In the genomic region with DNA sequence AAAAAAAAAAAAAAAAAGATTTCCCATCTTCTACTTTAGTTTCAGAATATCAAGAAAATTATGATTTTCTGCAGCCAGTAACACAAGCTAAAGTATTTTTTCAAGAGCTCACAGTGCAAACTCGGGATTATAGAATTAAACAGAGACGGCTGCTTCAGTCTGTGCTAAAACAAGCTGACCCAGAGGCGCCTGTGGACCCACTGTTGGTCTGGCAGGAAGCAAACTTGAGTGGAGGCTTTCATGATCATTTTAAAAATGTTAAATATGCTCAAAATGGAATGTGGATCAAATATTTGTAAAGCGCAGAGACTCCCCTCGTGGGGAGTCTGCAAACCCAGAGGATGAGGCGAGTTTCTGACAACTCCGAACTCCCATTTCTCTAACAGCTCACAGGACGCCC, we compare ENCODE assay signal across 24 cellular contexts. TPM values are rescaled to one million over a fixed set of nuclear protein-coding genes. Genes with fewer than 3 reads are reported as not detected.
"Had no signal": no experiment of that assay in that cellular context is flagged by ENCODE, and none has a peak within 500 bp of the region (broad histone marks: within the 10 kb centered on the region; RNA-seq: fewer than 3 reads in every experiment).

No MANE protein-coding gene starts in this region.

- H3K36me3 ChIP-seq: colonic mucosa, upper lobe of left lung had no signal

- H3K27ac ChIP-seq: colonic mucosa, foreskin keratinocyte, upper lobe of left lung had no signal

- H3K9me3 Mint-ChIP-seq: activated CD4-positive, alpha-beta memory T cell treated with anti-CD3 and anti-CD28 coated beads for 36 hours; activated naive CD8-positive, alpha-beta T cell treated with anti-CD3 and anti-CD28 coated beads for 36 hours; stimulated activated naive CD8-positive, alpha-beta T cell treated with anti-CD3 and anti-CD28 coated beads, Interleukin-15, Interleukin-2, amounts not matched to agents 100 ng/mL and 50 ng/mL, for 24 hours had no signal

- H3K4me3 Mint-ChIP-seq: activated CD4-positive, alpha-beta memory T cell treated with anti-CD3 and anti-CD28 coated beads for 36 hours; activated CD8-positive, alpha-beta memory T cell treated with anti-CD3 and anti-CD28 coated beads, Interleukin-2, amount 10 ng/mL, durations not matched to agents 7 days and 5 days; activated naive CD8-positive, alpha-beta T cell treated with anti-CD3 and anti-CD28 coated beads for 36 hours; activated T-helper 17 cell treated with anti-CD3 and anti-CD28 coated beads, Interleukin-2, amount 50 U/mL, for 72 hours; brain; naive thymus-derived CD4-positive, alpha-beta T cell; stimulated activated naive CD8-positive, alpha-beta T cell treated with anti-CD3 and anti-CD28 coated beads, Interleukin-15, Interleukin-2, amounts not matched to agents 100 ng/mL and 50 ng/mL, for 24 hours; T-cell; WTC11 had no signal

- ATAC-seq: activated CD8-positive, alpha-beta memory T cell treated with anti-CD3 and anti-CD28 coated beads, Interleukin-2, amount 10 ng/mL, durations not matched to agents 7 days and 5 days; activated T-helper 17 cell treated with anti-CD3 and anti-CD28 coated beads, Interleukin-2, amount 50 U/mL, for 72 hours; foreskin keratinocyte; left lobe of liver; naive thymus-derived CD4-positive, alpha-beta T cell; SK-N-SH treated with all-trans-retinoic acid at 6 μM for 48 hours; T-cell; WTC11 had no signal

- H3K27ac Mint-ChIP-seq: activated CD4-positive, alpha-beta memory T cell treated with anti-CD3 and anti-CD28 coated beads for 36 hours; activated CD8-positive, alpha-beta memory T cell treated with anti-CD3 and anti-CD28 coated beads, Interleukin-2, amount 10 ng/mL, durations not matched to agents 7 days and 5 days; activated naive CD8-positive, alpha-beta T cell treated with anti-CD3 and anti-CD28 coated beads for 36 hours; activated T-helper 17 cell treated with anti-CD3 and anti-CD28 coated beads, Interleukin-2, amount 50 U/mL, for 72 hours; naive thymus-derived CD4-positive, alpha-beta T cell; stimulated activated naive CD8-positive, alpha-beta T cell treated with anti-CD3 and anti-CD28 coated beads, Interleukin-15, Interleukin-2, amounts not matched to agents 100 ng/mL and 50 ng/mL, for 24 hours; T-cell; WTC11 had no signal

- H3K4me3 ChIP-seq: colonic mucosa, lung, upper lobe of left lung had no signal

- DNase-seq: activated CD4-positive, alpha-beta memory T cell treated with anti-CD3 and anti-CD28 coated beads for 36 hours; activated CD4-positive, alpha-beta T cell treated with anti-CD3 and anti-CD28 coated beads for 4 hours; activated CD8-positive, alpha-beta memory T cell treated with anti-CD3 and anti-CD28 coated beads, Interleukin-2, amount 10 ng/mL, durations not matched to agents 7 days and 5 days; activated naive CD4-positive, alpha-beta T cell; activated naive CD8-positive, alpha-beta T cell treated with anti-CD3 and anti-CD28 coated beads for 36 hours; activated T-cell treated with anti-CD3 and anti-CD28 coated beads, Interleukin-2, amount 50 U/mL, for 1 hour; caudate nucleus; colonic mucosa; foreskin keratinocyte; glutamatergic neuron; kidney; naive thymus-derived CD4-positive, alpha-beta T cell; retina; SIG-M5; T-cell; upper lobe of left lung had no signal

- H3K9me3 ChIP-seq: colonic mucosa had no signal

- H3K27me3 ChIP-seq: colonic mucosa, foreskin keratinocyte, upper lobe of left lung had no signal

- H3K4me1 ChIP-seq: colonic mucosa, foreskin keratinocyte, upper lobe of left lung had no signal

- H3K36me3 Mint-ChIP-seq: activated CD4-positive, alpha-beta memory T cell treated with anti-CD3 and anti-CD28 coated beads for 36 hours; activated naive CD8-positive, alpha-beta T cell treated with anti-CD3 and anti-CD28 coated beads for 36 hours; brain; T-cell had no signal

- H3K4me1 Mint-ChIP-seq: T-cell had no signal

RNA-seq across cellular contexts. Expression of gene ROR2, which starts 13.0 kb away (rescaled TPM):
- total RNA-seq: activated naive CD8-positive, alpha-beta T cell treated with anti-CD3 and anti-CD28 coated beads for 36 hours; mononuclear cell had no signal
- polyA plus RNA-seq: naive thymus-derived CD4-positive, alpha-beta T cell had no signal
